13 cellular contexts compared by ENCODE assay signal in genomic region chr4:164252286-164252685, GRCh38.
DNase-seq lines count a peak whose midpoint lies in the region; ATAC-seq and TF ChIP-seq lines count a peak whose summit lies in the region.
"Had no signal": no experiment of that assay in that cellular context is flagged by ENCODE, and none has a peak within 500 bp of the region (broad histone marks: within the 10 kb centered on the region; RNA-seq: fewer than 3 reads in every experiment).

No MANE protein-coding gene starts in this region.

- WGBS in endodermal cell (ENCODE audit: insufficient coverage in 1 of 2, insufficient read length in 1 of 2), 2 experiments, result 28% methylated on average over 1 of the region's 1 CpG; no CpG with 5 or more reads in 1 of the 2 experiments
- WGBS in mesenchymal stem cell, result 0% methylated on average over 1 of the region's 1 CpG

- H3K9ac ChIP-seq in BLaER1, result no peak overlapping the region
- no peak overlapping the region for H3K9ac ChIP-seq in endodermal cell (ENCODE audit: extremely low read depth, low read length, poor library complexity, severe bottlenecking)
- H3K9ac ChIP-seq in mesenchymal stem cell (ENCODE audit: low read length), result no peak overlapping the region

- TF ChIP-seq CTCF in endodermal cell (conservative IDR thresholded peaks at IDR 0.05) (no peak), natural killer cell (IDR thresholded peaks at IDR 0.05) (no peak)

- POLR2A ChIA-PET in CD4-positive, alpha-beta memory T cell (lab: Charles Lee; ENCODE audit: partially characterized antibody), result no interaction called here

- H3K79me1 ChIP-seq in mesenchymal stem cell (replicated peaks; ENCODE audit: low read length, poor library complexity, severe bottlenecking), result no peaks in the 10 kb centered on the region

- no peak for ATAC-seq in HG02759 (IDR thresholded peaks at IDR 0.05; ENCODE audit: unreplicated experiment)
- no peak for ATAC-seq in natural killer cell

- H2BK5ac ChIP-seq in mesenchymal stem cell (ENCODE audit: low read depth, low read length, poor library complexity, severe bottlenecking), result no peak overlapping the region

- no peaks in the 10 kb centered on the region for H3K36me3 Mint-ChIP-seq in endodermal cell (ENCODE audit: low read depth)
- no peaks in the 10 kb centered on the region for H3K36me3 Mint-ChIP-seq in natural killer cell
- H3K36me3 Mint-ChIP-seq in CD4-positive, alpha-beta memory T cell, result no peaks in the 10 kb centered on the region

- H3K18ac ChIP-seq in mesenchymal stem cell (ENCODE audit: low read depth in 1 of 2, low read length in 2 of 2), result no peak overlapping the region

- H2BK12ac ChIP-seq in mesenchymal stem cell (ENCODE audit: low read length in 2 of 2), result no peak overlapping the region

- H3K27me3 Mint-ChIP-seq in endodermal cell (ENCODE audit: insufficient read depth), result no peaks in the 10 kb centered on the region
- no peaks in the 10 kb centered on the region for H3K27me3 Mint-ChIP-seq in natural killer cell (ENCODE audit: low read depth in 2 of 2)
- H3K27me3 Mint-ChIP-seq in CD4-positive, alpha-beta memory T cell, result no peaks in the 10 kb centered on the region
- H3K27me3 Mint-ChIP-seq: B cell had no signal

- peak overlapping the region; percentile 21; the same call in 1 of the 2 replicates for H3K4me2 ChIP-seq in BLaER1
- peak overlapping the region; percentile 49 for H3K4me2 ChIP-seq in mesenchymal stem cell (ENCODE audit: low read length, poor library complexity, severe bottlenecking)

- H3K9me3 Mint-ChIP-seq in endodermal cell, result no peaks in the 10 kb centered on the region
- peaks cover 2 to 8% of the 10 kb centered on the region in 2 donors for H3K9me3 Mint-ChIP-seq in natural killer cell
- peaks cover 0 to 2% (median 0%) of the 10 kb centered on the region in 8 donors for H3K9me3 Mint-ChIP-seq in CD4-positive, alpha-beta memory T cell

- H3K4me3 ChIP-seq in BLaER1 (no peak overlapping the region), endodermal cell (ENCODE audit: low read length) (no peak overlapping the region), mesenchymal stem cell (ENCODE audit: insufficient read depth in 1 of 2, low read depth in 1 of 2, low read length in 2 of 2) (no peak overlapping the region)
- H3K4me3 ChIP-seq in CD4-positive, alpha-beta memory T cell (ENCODE audit: low read length in 2 of 2), result no peak overlapping the region
- H3K4me3 ChIP-seq: tibial nerve had no signal

- DNase-seq in NCI-H526 (lab: John Stamatoyannopoulos, UW) (peak; percentile 7 to 51), endodermal cell (peak; percentile 75), mesenchymal stem cell (peak; percentile 2), natural killer cell (no peak)
- no peak for DNase-seq in activated CD4-positive, CD25-positive, alpha-beta regulatory T cell (lab: John Stamatoyannopoulos, UW)
- no peak for DNase-seq in CD4-positive, alpha-beta memory T cell
- DNase-seq: activated CD4-positive, alpha-beta T cell treated with anti-CD3 and anti-CD28 coated beads for 4 hours; MV-4-11; NCI-H524 treated with DMSO at 0.1 percent for 48 hours had no signal

- no peak overlapping the region for H4K8ac ChIP-seq in mesenchymal stem cell (ENCODE audit: low read length)

- H3K27ac Mint-ChIP-seq in endodermal cell (no peak overlapping the region), natural killer cell (no peak overlapping the region)
- H3K27ac Mint-ChIP-seq in CD4-positive, alpha-beta memory T cell, result no peak overlapping the region
- H3K27ac Mint-ChIP-seq: B cell had no signal

- H3K27ac ChIP-seq in BLaER1 (no peak overlapping the region), endodermal cell (ENCODE audit: low read depth, low read length) (no peak overlapping the region), mesenchymal stem cell (ENCODE audit: low read length, poor library complexity, severe bottlenecking) (no peak overlapping the region)
- no peak overlapping the region for H3K27ac ChIP-seq in CD4-positive, alpha-beta memory T cell (ENCODE audit: low read depth, low read length)
- H3K27ac ChIP-seq: tibial nerve had no signal

- H3K14ac ChIP-seq in mesenchymal stem cell (ENCODE audit: low read length in 2 of 2), result no peak overlapping the region

- no peak overlapping the region for H3K4me3 Mint-ChIP-seq in endodermal cell
- no peak overlapping the region for H3K4me3 Mint-ChIP-seq in natural killer cell
- no peak overlapping the region for H3K4me3 Mint-ChIP-seq in CD4-positive, alpha-beta memory T cell
- H3K4me3 Mint-ChIP-seq: B cell had no signal

- H3K4me1 ChIP-seq in BLaER1 (peaks cover 5% of the 10 kb centered on the region), endodermal cell (ENCODE audit: control insufficient read depth, insufficient read depth, low read length) (no peaks in the 10 kb centered on the region), mesenchymal stem cell (ENCODE audit: control insufficient read depth, insufficient read depth, low read depth, low read length) (no peaks in the 10 kb centered on the region)
- H3K4me1 ChIP-seq in CD4-positive, alpha-beta memory T cell (ENCODE audit: insufficient read depth, low read length), result no peaks in the 10 kb centered on the region
- H3K4me1 ChIP-seq: tibial nerve had no signal

- H3K9me3 ChIP-seq in BLaER1 (no peaks in the 10 kb centered on the region), endodermal cell (ENCODE audit: control insufficient read depth, low read length) (no peaks in the 10 kb centered on the region), mesenchymal stem cell (ENCODE audit: control insufficient read depth, low read length) (no peaks in the 10 kb centered on the region)
- no peaks in the 10 kb centered on the region for H3K9me3 ChIP-seq in CD4-positive, alpha-beta memory T cell (ENCODE audit: control insufficient read depth in 1 of 2, low read length in 2 of 2)
- H3K9me3 ChIP-seq: tibial nerve had no signal

- no peak overlapping the region for H3K23ac ChIP-seq in mesenchymal stem cell (ENCODE audit: low read length in 2 of 2)

- H3K36me3 ChIP-seq in BLaER1 (no peaks in the 10 kb centered on the region), endodermal cell (ENCODE audit: control insufficient read depth, insufficient read depth, low read length) (no peaks in the 10 kb centered on the region), mesenchymal stem cell (ENCODE audit: control insufficient read depth in 1 of 2, insufficient read depth in 2 of 2, low read depth in 1 of 2, low read length in 2 of 2) (no peaks in the 10 kb centered on the region)
- H3K36me3 ChIP-seq in CD4-positive, alpha-beta memory T cell (ENCODE audit: insufficient read depth, low read length), result no peaks in the 10 kb centered on the region
- H3K36me3 ChIP-seq: tibial nerve had no signal

- CTCF ChIA-PET in CD4-positive, alpha-beta memory T cell (lab: Charles Lee; ENCODE audit: partially characterized antibody), result no interaction called here

- H2AFZ ChIP-seq in mesenchymal stem cell (ENCODE audit: low read depth, low read length), result no peak overlapping the region

- no peaks in the 10 kb centered on the region for H3K27me3 ChIP-seq in BLaER1
- H3K27me3 ChIP-seq in endodermal cell (ENCODE audit: control insufficient read depth, insufficient read depth, low read length, poor library complexity, severe bottlenecking), result no peaks in the 10 kb centered on the region
- H3K27me3 ChIP-seq in mesenchymal stem cell (ENCODE audit: control insufficient read depth in 1 of 2, insufficient read depth in 1 of 2, low read length in 2 of 2), result no peaks in the 10 kb centered on the region
- no peaks in the 10 kb centered on the region for H3K27me3 ChIP-seq in CD4-positive, alpha-beta memory T cell (ENCODE audit: insufficient read depth, low read length)
- H3K27me3 ChIP-seq: tibial nerve had no signal

- H2BK15ac ChIP-seq in mesenchymal stem cell (ENCODE audit: low read depth, poor library complexity, severe bottlenecking), result no peak overlapping the region

- H3K4ac ChIP-seq in mesenchymal stem cell (ENCODE audit: low read depth in 1 of 2, low read length in 2 of 2), result no peak overlapping the region

- no peaks in the 10 kb centered on the region for H4K20me1 ChIP-seq in BLaER1

- H2BK120ac ChIP-seq in mesenchymal stem cell (ENCODE audit: low read depth, low read length), result no peak overlapping the region

- H4K91ac ChIP-seq in mesenchymal stem cell (ENCODE audit: low read length), result no peak overlapping the region

- no peak overlapping the region for H2AK5ac ChIP-seq in mesenchymal stem cell (ENCODE audit: low read length, severe bottlenecking)

- H3K4me1 Mint-ChIP-seq in endodermal cell (peaks cover 2% of the 10 kb centered on the region), natural killer cell (no peaks in the 10 kb centered on the region)
- no peaks in the 10 kb centered on the region for H3K4me1 Mint-ChIP-seq in CD4-positive, alpha-beta memory T cell
- H3K4me1 Mint-ChIP-seq: B cell had no signal

- intact Hi-C loops in natural killer cell (cut with micrococcal nuclease), result no loop called here
- intact Hi-C loops in CD4-positive, alpha-beta memory T cell (cut with micrococcal nuclease), result no loop called here

Comparison
In these comparisons a context has a peak if more than half of its experiments do, and no peak if none do; other contexts are left out.
1. DNase-seq: peak in NCI-H526 (2 of 2), endodermal cell (single experiment) and mesenchymal stem cell (single experiment); none in natural killer cell (single experiment), activated CD4-positive, CD25-positive, alpha-beta regulatory T cell (0 of 4) and CD4-positive, alpha-beta memory T cell (0 of 5).